Comparison of ENCODE assay signal across 12 cellular contexts in genomic region chr7:2106920-2107319, GRCh38.
A peak's percentile ranks its signal among the peaks of the same experiment; 100 is the strongest.
DNase-seq lines count a peak whose midpoint lies in the region; ATAC-seq and TF ChIP-seq lines count a peak whose summit lies in the region.
"Had no signal": no experiment of that assay in that cellular context is flagged by ENCODE, and none has a peak within 500 bp of the region (broad histone marks: within the 10 kb centered on the region; RNA-seq: fewer than 3 reads in every experiment).

No MANE protein-coding gene starts in this region.

- peaks cover 21% of the 10 kb centered on the region; the same call in 1 of the 2 replicates for H3F3A ChIP-seq in PC-9 (ENCODE audit: insufficient read depth, low read depth)

- peaks cover 3% of the 10 kb centered on the region for H3K9me3 Mint-ChIP-seq in neural crest cell
- no peaks in the 10 kb centered on the region for H3K9me3 Mint-ChIP-seq in T-helper 2 cell treated with Interferon-gamma antibody and Interleukin-4, amounts not matched to agents 5 μg/mL and 100 μg/mL, for 36 hours

- no peaks in the 10 kb centered on the region for H3K9me2 ChIP-seq in PC-9 (ENCODE audit: insufficient read depth)

- intact Hi-C loops in gastrocnemius medialis (cut with DNase I; ENCODE audit: low total_unique reads), result loop anchor here (10.0 kb wide), 1 partner anchor 48 kb away; no protein-coding TSS in a partner anchor
- intact Hi-C loops in PC-9 (cut with micrococcal nuclease; ENCODE audit: unreplicated experiment), result no loop called here

- 75 to 78% methylated on average over 15 of the region's 15 CpGs for WGBS in ectodermal cell, 2 experiments

- no peak for TF ChIP-seq POLR2A in gastrocnemius medialis (IDR thresholded peaks at IDR 0.05)

- H2AFZ ChIP-seq in PC-9, result no peak overlapping the region

- H3K9me3 ChIP-seq in ectodermal cell (ENCODE audit: control insufficient read depth, low read length) (no peaks in the 10 kb centered on the region), gastrocnemius medialis (no peaks in the 10 kb centered on the region), PC-9 (ENCODE audit: insufficient read depth, low read depth) (no peaks in the 10 kb centered on the region)
- H3K9me3 ChIP-seq: prostate gland had no signal

- no peaks in the 10 kb centered on the region for H3K79me2 ChIP-seq in PC-9 (ENCODE audit: low read depth)

- no peak for ATAC-seq in gastrocnemius medialis

- POLR2A ChIA-PET in PC-9 (lab: Charles Lee; ENCODE audit: unreplicated experiment), result no interaction called here

- H3K4me2 ChIP-seq in PC-9, result no peak overlapping the region

- no peaks in the 10 kb centered on the region for H3K27me3 ChIP-seq in ectodermal cell (ENCODE audit: control insufficient read depth, insufficient read depth, low read length, poor library complexity, severe bottlenecking)
- no peaks in the 10 kb centered on the region for H3K27me3 ChIP-seq in gastrocnemius medialis
- no peaks in the 10 kb centered on the region for H3K27me3 ChIP-seq in PC-9 (ENCODE audit: insufficient read depth, low read depth)

- H3K4me1 Mint-ChIP-seq in neural crest cell, result peaks cover 86% of the 10 kb centered on the region
- peaks cover 25% of the 10 kb centered on the region for H3K4me1 Mint-ChIP-seq in T-helper 2 cell treated with Interferon-gamma antibody and Interleukin-4, amounts not matched to agents 5 μg/mL and 100 μg/mL, for 36 hours (ENCODE audit: low read depth)

- H3K4me3 ChIP-seq in ectodermal cell (ENCODE audit: insufficient read depth, low read depth, low read length) (no peak overlapping the region), gastrocnemius medialis (no peak overlapping the region), PC-9 (no peak overlapping the region)
- H3K4me3 ChIP-seq: prostate gland had no signal

- H3K36me3 ChIP-seq in ectodermal cell (ENCODE audit: control insufficient read depth, insufficient read depth, low read length) (no peaks in the 10 kb centered on the region), gastrocnemius medialis (no peaks in the 10 kb centered on the region), PC-9 (ENCODE audit: low read depth) (no peaks in the 10 kb centered on the region)
- H3K36me3 ChIP-seq: prostate gland had no signal

- CTCF ChIA-PET in PC-9 (lab: Charles Lee), result no interaction called here

- peaks cover 26% of the 10 kb centered on the region for H3K36me3 Mint-ChIP-seq in neural crest cell (ENCODE audit: low read depth)
- peaks cover 6% of the 10 kb centered on the region for H3K36me3 Mint-ChIP-seq in T-helper 2 cell treated with Interferon-gamma antibody and Interleukin-4, amounts not matched to agents 5 μg/mL and 100 μg/mL, for 36 hours (ENCODE audit: low read depth)

- peak overlapping the region; percentile 96 for H3K27ac Mint-ChIP-seq in neural crest cell (ENCODE audit: unreplicated experiment)
- H3K27ac Mint-ChIP-seq in T-helper 2 cell treated with Interferon-gamma antibody and Interleukin-4, amounts not matched to agents 5 μg/mL and 100 μg/mL, for 36 hours, result no peak overlapping the region
- H3K27ac Mint-ChIP-seq: immature natural killer cell had no signal

- in situ Hi-C loops in gastrocnemius medialis (cut with MboI; ENCODE audit: low sequenced_read_pairs in 4 of 4), result no loop called here

- H3K4me1 ChIP-seq in ectodermal cell (ENCODE audit: control insufficient read depth, insufficient read depth, low read length) (peaks cover 78% of the 10 kb centered on the region), gastrocnemius medialis (peaks cover 28 to 31% of the 10 kb centered on the region in 2 donors), PC-9 (replicated peaks; ENCODE audit: insufficient read depth) (peaks cover 8% of the 10 kb centered on the region)
- H3K4me1 ChIP-seq: prostate gland had no signal

- no peaks in the 10 kb centered on the region for H3K27me3 Mint-ChIP-seq in neural crest cell (ENCODE audit: low read depth)
- no peaks in the 10 kb centered on the region for H3K27me3 Mint-ChIP-seq in T-helper 2 cell treated with Interferon-gamma antibody and Interleukin-4, amounts not matched to agents 5 μg/mL and 100 μg/mL, for 36 hours (ENCODE audit: low read depth)

- no TSS peak for BruUV-seq in PC-9 (replicated peaks; lab: Mats Ljungman, UMichigan)

- no peak for TF ChIP-seq CTCF in neural crest cell (conservative IDR thresholded peaks at IDR 0.05)
- no peak for TF ChIP-seq CTCF in gastrocnemius medialis (IDR thresholded peaks at IDR 0.05 in 4 of 5, conservative IDR thresholded peaks at IDR 0.05 in 1 of 5)
- no peak for TF ChIP-seq CTCF in PC-9 (conservative IDR thresholded peaks at IDR 0.05)

- peaks cover 11% of the 10 kb centered on the region for H4K20me1 ChIP-seq in PC-9 (ENCODE audit: insufficient read depth)

- H3K27ac ChIP-seq in ectodermal cell (ENCODE audit: insufficient read depth, low read depth, low read length, poor library complexity, severe bottlenecking), result peak overlapping the region; percentile 89
- no peak overlapping the region for H3K27ac ChIP-seq in gastrocnemius medialis
- no peak overlapping the region for H3K27ac ChIP-seq in PC-9
- H3K27ac ChIP-seq: prostate gland had no signal

- peak; percentile 70 for DNase-seq in EH (ENCODE audit: low read depth)
- DNase-seq in NCI-H345 treated with DMSO at 0.1 percent for 48 hours (lab: John Stamatoyannopoulos, UW; ENCODE audit: unreplicated experiment), result peak; percentile 82
- no peak for DNase-seq in neural crest cell (ENCODE audit: low read depth, low spot score)
- DNase-seq in gastrocnemius medialis, result no peak
- no peak for DNase-seq in PC-9
- DNase-seq in T-helper 2 cell treated with Interferon-gamma antibody and Interleukin-4, amounts not matched to agents 5 μg/mL and 100 μg/mL, for 36 hours (ENCODE audit: low spot score), result no peak
- no peak for DNase-seq in SKM-1 (lab: John Stamatoyannopoulos, UW; ENCODE audit: unreplicated experiment)
- DNase-seq: activated effector memory CD4-positive, alpha-beta T cell treated with anti-CD3 and anti-CD28 coated beads, Interleukin-2, amount 50 U/mL, for 16 hours; immature natural killer cell; NCI-H82 had no signal

- H3K4me3 Mint-ChIP-seq in neural crest cell, result peak overlapping the region; percentile 61
- no peak overlapping the region for H3K4me3 Mint-ChIP-seq in T-helper 2 cell treated with Interferon-gamma antibody and Interleukin-4, amounts not matched to agents 5 μg/mL and 100 μg/mL, for 36 hours

Comparison
In these comparisons a context has a peak if more than half of its experiments do, and no peak if none do; other contexts are left out.
1. DNase-seq: peak in EH (single experiment) and NCI-H345 treated with DMSO at 0.1 percent for 48 hours (single experiment); none in neural crest cell (single experiment), gastrocnemius medialis (0 of 2), PC-9 (0 of 2), T-helper 2 cell treated with Interferon-gamma antibody and Interleukin-4, amounts not matched to agents 5 μg/mL and 100 μg/mL, for 36 hours (single experiment) and SKM-1 (single experiment).